Comparison of ENCODE assay signal across 15 cellular contexts in genomic region chr1:100065183-100065968, GRCh38.
DNase-seq lines count a peak whose midpoint lies in the region; ATAC-seq, FAIRE-seq and TF ChIP-seq lines count a peak whose summit lies in the region.
"Had no signal": no experiment of that assay in that cellular context is flagged by ENCODE, and none has a peak within 500 bp of the region (broad histone marks: within the 10 kb centered on the region; RNA-seq: fewer than 3 reads in every experiment).

No MANE protein-coding gene starts in this region.

- no peak overlapping the region for H3K4me3 Mint-ChIP-seq in activated naive CD4-positive, alpha-beta T cell treated with anti-CD3 and anti-CD28 coated beads, Interleukin-2, amount 50 U/mL, for 24 hours
- peak overlapping the region; percentile 72 for H3K4me3 Mint-ChIP-seq in T-helper 17 cell
- H3K4me3 Mint-ChIP-seq: dendritic cell treated with granulocyte-macrophage colony-stimulating factor and Interleukin-4, amounts not matched to agents 40 ng/mL and 50 ng/mL, for 4 days; H9 had no signal

- intact Hi-C loops in left lung (cut with DNase I), result no loop called here

- H3K27me3 ChIP-seq in left lung, result no peaks in the 10 kb centered on the region
- H3K27me3 ChIP-seq: vagina had no signal

- no peak for ATAC-seq in T-helper 17 cell
- ATAC-seq in left lung, result peak; percentile 22
- no peak for ATAC-seq in GM18498 (IDR thresholded peaks at IDR 0.05; ENCODE audit: unreplicated experiment)

- peaks cover 0 to 8% of the 10 kb centered on the region in 2 donors for H3K4me1 ChIP-seq in left lung
- H3K4me1 ChIP-seq: vagina had no signal

- H3K4me1 Mint-ChIP-seq in activated naive CD4-positive, alpha-beta T cell treated with anti-CD3 and anti-CD28 coated beads, Interleukin-2, amount 50 U/mL, for 24 hours, result peaks cover 32% of the 10 kb centered on the region
- H3K4me1 Mint-ChIP-seq in T-helper 17 cell, result peaks cover 38% of the 10 kb centered on the region
- H3K4me1 Mint-ChIP-seq: H9 had no signal

- no peak for DNase-seq in activated naive CD4-positive, alpha-beta T cell treated with Interleukin-2 at 50 U/mL for 16 hours
- DNase-seq in T-helper 17 cell (no peak), left lung (no peak), NAMALWA (ENCODE audit: low spot score) (no peak), RCC 7860 (ENCODE audit: low spot score) (no peak)
- DNase-seq in activated CD4-positive, CD25-positive, alpha-beta regulatory T cell treated with anti-CD3 and anti-CD28 coated beads, Interleukin-2, amount 50 U/mL, for 72 hours, result no peak
- DNase-seq: activated CD4-positive, alpha-beta T cell treated with anti-CD3 and anti-CD28 coated beads, Interleukin-2, amount 50 U/mL, for 4 hours; H9; NCI-H1048; NCI-H446 treated with DMSO at 0.1 percent for 48 hours; T-helper 1 cell had no signal

- H3K36me3 Mint-ChIP-seq in activated naive CD4-positive, alpha-beta T cell treated with anti-CD3 and anti-CD28 coated beads, Interleukin-2, amount 50 U/mL, for 24 hours, result peaks cover 24% of the 10 kb centered on the region
- peaks cover 7% of the 10 kb centered on the region for H3K36me3 Mint-ChIP-seq in T-helper 17 cell (ENCODE audit: low read depth)

- no peak for TF ChIP-seq CTCF in left lung (IDR thresholded peaks at IDR 0.05)

- H3K27ac Mint-ChIP-seq in activated naive CD4-positive, alpha-beta T cell treated with anti-CD3 and anti-CD28 coated beads, Interleukin-2, amount 50 U/mL, for 24 hours, result peak overlapping the region; percentile 39
- peak overlapping the region; percentile 93 for H3K27ac Mint-ChIP-seq in T-helper 17 cell
- H3K27ac Mint-ChIP-seq: dendritic cell treated with granulocyte-macrophage colony-stimulating factor and Interleukin-4, amounts not matched to agents 40 ng/mL and 50 ng/mL, for 4 days had no signal

- no peaks in the 10 kb centered on the region for H3K27me3 Mint-ChIP-seq in activated naive CD4-positive, alpha-beta T cell treated with anti-CD3 and anti-CD28 coated beads, Interleukin-2, amount 50 U/mL, for 24 hours
- H3K27me3 Mint-ChIP-seq in T-helper 17 cell, result no peaks in the 10 kb centered on the region
- H3K27me3 Mint-ChIP-seq: dendritic cell treated with granulocyte-macrophage colony-stimulating factor and Interleukin-4, amounts not matched to agents 40 ng/mL and 50 ng/mL, for 4 days had no signal

- no peak for FAIRE-seq in RCC 7860 (lab: Jason Lieb, UNC)

- no peaks in the 10 kb centered on the region for H3K9me3 Mint-ChIP-seq in activated naive CD4-positive, alpha-beta T cell treated with anti-CD3 and anti-CD28 coated beads, Interleukin-2, amount 50 U/mL, for 24 hours
- H3K9me3 Mint-ChIP-seq: dendritic cell treated with granulocyte-macrophage colony-stimulating factor and Interleukin-4, amounts not matched to agents 40 ng/mL and 50 ng/mL, for 4 days; H9 had no signal

- no peak overlapping the region for H3K4me3 ChIP-seq in left lung
- H3K4me3 ChIP-seq: vagina had no signal

- peaks cover 0 to 92% of the 10 kb centered on the region in 2 donors for H3K36me3 ChIP-seq in left lung

- no peaks in the 10 kb centered on the region for H3K9me3 ChIP-seq in T-helper 17 cell (ENCODE audit: control insufficient read depth, low read length, poor library complexity, severe bottlenecking)
- no peaks in the 10 kb centered on the region for H3K9me3 ChIP-seq in left lung
- H3K9me3 ChIP-seq: vagina had no signal

- H3K27ac ChIP-seq in left lung, result no peak overlapping the region
- H3K27ac ChIP-seq: vagina had no signal
